In the genomic region with DNA sequence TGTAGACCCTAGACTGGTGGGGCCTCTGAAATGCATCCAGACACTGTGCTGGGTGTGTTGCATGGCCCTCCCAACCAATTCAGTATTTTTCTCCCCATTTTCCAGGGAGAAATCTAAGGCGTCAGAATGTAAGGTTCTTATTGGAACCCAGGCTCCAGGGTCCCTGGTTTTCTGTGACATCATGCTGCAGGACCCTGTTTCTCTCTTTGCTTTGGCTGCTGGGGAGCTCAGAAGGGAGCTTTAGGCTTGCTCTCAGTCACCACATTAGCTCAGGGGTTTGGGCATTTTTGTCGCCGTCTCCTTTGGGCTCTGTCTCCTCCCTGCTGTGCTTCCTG, we compare ENCODE assay signal across 9 cellular contexts. TPM values are rescaled to one million over a fixed set of nuclear protein-coding genes. Genes with fewer than 3 reads are reported as not detected.
DNase-seq lines count a peak whose midpoint lies in the region; ATAC-seq and TF ChIP-seq lines count a peak whose summit lies in the region.
"Had no signal": no experiment of that assay in that cellular context is flagged by ENCODE, and none has a peak within 500 bp of the region (broad histone marks: within the 10 kb centered on the region; RNA-seq: fewer than 3 reads in every experiment).

No MANE protein-coding gene starts in this region.

- H3K27me3 Mint-ChIP-seq in endodermal cell (ENCODE audit: insufficient read depth) = no peaks in the 10 kb centered on the region

- H3K9me3 ChIP-seq in OCI-LY3 (ENCODE audit: insufficient read depth, low read length) (no peaks in the 10 kb centered on the region), endodermal cell (ENCODE audit: control insufficient read depth, low read length) (no peaks in the 10 kb centered on the region)

- no peak overlapping the region for H2AFZ ChIP-seq in OCI-LY3 (ENCODE audit: low read depth, low read length)

- TF ChIP-seq CTCF in OCI-LY3 (IDR thresholded peaks at IDR 0.05; ENCODE audit: low read depth, low read length) = no peak
- no peak for TF ChIP-seq CTCF in endodermal cell (conservative IDR thresholded peaks at IDR 0.05)

- H3K79me2 ChIP-seq in OCI-LY3 (ENCODE audit: low read length) = no peaks in the 10 kb centered on the region

- no peaks in the 10 kb centered on the region for H3K36me3 Mint-ChIP-seq in endodermal cell (ENCODE audit: low read depth)

- H3K36me3 ChIP-seq in OCI-LY3 (replicated peaks; ENCODE audit: low read depth, low read length) (peaks cover 8% of the 10 kb centered on the region), endodermal cell (ENCODE audit: control insufficient read depth, insufficient read depth, low read length) (no peaks in the 10 kb centered on the region), rectal smooth muscle tissue (ENCODE audit: control insufficient read depth, insufficient read depth, low read length) (no peaks in the 10 kb centered on the region)

- peak overlapping the region; percentile 95 for H3K4me2 ChIP-seq in OCI-LY3 (ENCODE audit: low read length)

- H3K27ac ChIP-seq in OCI-LY3 (ENCODE audit: low read length) (peak overlapping the region; percentile 84), endodermal cell (ENCODE audit: low read depth, low read length) (peak overlapping the region; percentile 3), rectal smooth muscle tissue (ENCODE audit: low read depth, low read length) (no peak overlapping the region)

- peak; percentile 17 for TF ChIP-seq POLR2A in GM18951 (IDR thresholded peaks at IDR 0.05; ENCODE audit: extremely low read depth, insufficient read depth, insufficient read length)

- peaks cover 72% of the 10 kb centered on the region for H3K4me1 ChIP-seq in OCI-LY3 (ENCODE audit: low read length)
- no peaks in the 10 kb centered on the region for H3K4me1 ChIP-seq in endodermal cell (ENCODE audit: control insufficient read depth, insufficient read depth, low read length)
- peaks cover 5% of the 10 kb centered on the region for H3K4me1 ChIP-seq in rectal smooth muscle tissue (ENCODE audit: control insufficient read depth, insufficient read depth, low read length)

- H3K9me3 Mint-ChIP-seq in endodermal cell = no peaks in the 10 kb centered on the region

- H3K4me3 ChIP-seq in OCI-LY3 (ENCODE audit: low read length) (peak overlapping the region; percentile 80), endodermal cell (ENCODE audit: low read length) (no peak overlapping the region), rectal smooth muscle tissue (ENCODE audit: low read length) (peak overlapping the region; percentile 18)

- in situ Hi-C loops in GM18951 (cut with MboI; ENCODE audit: low sequenced_read_pairs, unreplicated experiment) = loop anchor here (25.0 kb wide), 1 partner anchor 340 kb away; a partner anchor contains a TSS

- peak overlapping the region; percentile 75 for H3K9ac ChIP-seq in OCI-LY3 (ENCODE audit: low read length)
- no peak overlapping the region for H3K9ac ChIP-seq in endodermal cell (ENCODE audit: extremely low read depth, low read length, poor library complexity, severe bottlenecking)
- no peak overlapping the region for H3K9ac ChIP-seq in rectal smooth muscle tissue (ENCODE audit: low read length)

- no peak for ATAC-seq in HG02840 (IDR thresholded peaks at IDR 0.05; ENCODE audit: low FRiP score, unreplicated experiment)

- H3K27me3 ChIP-seq in OCI-LY3 (ENCODE audit: low read depth, low read length) = no peaks in the 10 kb centered on the region; the same call in 1 of the 2 replicates
- no peaks in the 10 kb centered on the region for H3K27me3 ChIP-seq in endodermal cell (ENCODE audit: control insufficient read depth, insufficient read depth, low read length, poor library complexity, severe bottlenecking)
- H3K27me3 ChIP-seq in rectal smooth muscle tissue (ENCODE audit: control insufficient read depth, insufficient read depth, low read length) = no peaks in the 10 kb centered on the region

- H4K20me1 ChIP-seq in OCI-LY3 (ENCODE audit: insufficient read depth, low read length) = no peaks in the 10 kb centered on the region

- H3K4me3 Mint-ChIP-seq in endodermal cell = no peak overlapping the region

- no peak overlapping the region for H3K27ac Mint-ChIP-seq in endodermal cell

- 86 to 100% methylated on average over 1 to 3 of the region's 3 CpGs for WGBS in endodermal cell (ENCODE audit: insufficient coverage in 1 of 2, insufficient read length in 1 of 2), 2 experiments

- H3K4me1 Mint-ChIP-seq in endodermal cell = peaks cover 10% of the 10 kb centered on the region

- DNase-seq in endodermal cell (no peak), NCI-H1092 treated with DMSO at 0.1 percent for 48 hours (lab: John Stamatoyannopoulos, UW) (no peak), mesenteric fat pad (ENCODE audit: low spot score) (no peak), kidney tubule cell (ENCODE audit: low spot score) (no peak)
- DNase-seq: NCI-H524 treated with DMSO at 0.1 percent for 48 hours had no signal

RNA-seq across cellular contexts. Expression of a gene that starts 2.9 kb away (rescaled TPM):
- total RNA-seq in endodermal cell (not detected), mesenteric fat pad (31.4 TPM)
- polyA plus RNA-seq in endodermal cell (2013, experiment 1 of 2) = 0.43 TPM
- polyA plus RNA-seq in endodermal cell (2013, experiment 2 of 2) = not detected

Comparison
In these comparisons a context has a peak if more than half of its experiments do, and no peak if none do; other contexts are left out.
1. RNA of a gene that starts 2.9 kb away (total RNA-seq): 31.4 TPM in mesenteric fat pad (single experiment); not detected in endodermal cell; every median in the first group is over 10 times any median in the second.